In genomic region chr5:91264311-91265051, GRCh38 we compare ENCODE assay signal across 1 cellular context.
TF ChIP-seq lines count a peak whose summit lies in the region.

No MANE protein-coding gene starts in this region.

TF ChIP-seq in HEK293, 187 proteins besides CTCF, POLR2A, EP300 and RAD21 (continued from another document):
- TF ChIP-seq ZNF26 (tag by site-specific recombination; IDR thresholded peaks at IDR 0.05) (no peak), ZNF37A (tag by site-specific recombination; IDR thresholded peaks at IDR 0.05) (no peak), ZBTB44 (tag by site-specific recombination; IDR thresholded peaks at IDR 0.05) (no peak), ZNF335 (tag by site-specific recombination; conservative IDR thresholded peaks at IDR 0.05) (no peak), SCRT2 (tag by site-specific recombination; IDR thresholded peaks at IDR 0.05) (peak; percentile 53; the same call in 1 of the 2 replicates), ZNF585B (tag by site-specific recombination; IDR thresholded peaks at IDR 0.05) (no peak), ZNF529 (tag by site-specific recombination; IDR thresholded peaks at IDR 0.05; ENCODE audit: insufficient replicate concordance) (no peak)
